In genomic region chr14:68986225-68986624, GRCh38 we compare ENCODE assay signal across 31 cellular contexts.
"Had no signal": no experiment of that assay in that cellular context is flagged by ENCODE, and none has a peak within 500 bp of the region (broad histone marks: within the 10 kb centered on the region; RNA-seq: fewer than 3 reads in every experiment).

No MANE protein-coding gene starts in this region.

- H3K4me1 ChIP-seq: Peyer's patch had no signal

- H3K27ac Mint-ChIP-seq: activated CD4-positive, alpha-beta T cell treated with anti-CD3 and anti-CD28 coated beads, Interleukin-2, amount 10 ng/mL, durations not matched to agents 7 days and 5 days; activated naive CD8-positive, alpha-beta T cell treated with anti-CD3 and anti-CD28 coated beads, Interleukin-2, amount 10 ng/mL, durations not matched to agents 7 days and 5 days had no signal

- H3K36me3 Mint-ChIP-seq: brain had no signal

- H3K9me3 ChIP-seq: Peyer's patch, SJSA1, SK-N-SH had no signal

- DNase-seq: activated CD4-positive, alpha-beta T cell treated with anti-CD3 and anti-CD28 coated beads for 1 hour; activated CD4-positive, alpha-beta T cell treated with anti-CD3 and anti-CD28 coated beads, Interleukin-2, amount 10 ng/mL, durations not matched to agents 7 days and 5 days; activated CD4-positive, CD25-positive, alpha-beta regulatory T cell; activated CD8-positive, alpha-beta memory T cell treated with anti-CD3 and anti-CD28 coated beads for 24 hours; activated CD8-positive, alpha-beta memory T cell treated with anti-CD3 and anti-CD28 coated beads, Interleukin-2, amount 50 U/mL, for 48 hours; activated effector memory CD4-positive, alpha-beta T cell treated with Interleukin-2 at 50 U/mL for 16 hours; activated naive CD8-positive, alpha-beta T cell treated with anti-CD3 and anti-CD28 coated beads, Interleukin-2, amount 10 ng/mL, durations not matched to agents 7 days and 5 days; activated T-cell treated with anti-CD3 and anti-CD28 coated beads, Interleukin-2, amount 50 U/mL, for 48 hours; cerebellar nuclear complex; Karpas-422; KBM-7; NCI-H1048; NCI-H1105 treated with DMSO at 0.1 percent for 48 hours; NCI-H1436 treated with DMSO at 0.1 percent for 48 hours; NCI-H1694 treated with DMSO at 0.1 percent for 48 hours; NCI-H2029; NCI-H446; NCI-H510A treated with DMSO at 0.1 percent for 48 hours; NCI-H748 treated with DMSO at 0.1 percent for 48 hours; NK-92 treated with Interleukin-12 subunit alpha and Interleukin-12 subunit beta, amount 100 ng/mL, for 24 hours; PC-3; Peyer's patch; RPMI8226; SHP77 treated with DMSO at 0.1 percent for 48 hours; SK-N-SH; T-helper 9 cell had no signal

- H3K4me3 Mint-ChIP-seq: activated CD4-positive, alpha-beta T cell treated with anti-CD3 and anti-CD28 coated beads, Interleukin-2, amount 10 ng/mL, durations not matched to agents 7 days and 5 days; activated CD8-positive, alpha-beta memory T cell treated with anti-CD3 and anti-CD28 coated beads, Interleukin-2, amount 10 ng/mL, durations not matched to agents 7 days and 5 days; activated naive CD8-positive, alpha-beta T cell treated with anti-CD3 and anti-CD28 coated beads, Interleukin-2, amount 10 ng/mL, durations not matched to agents 7 days and 5 days had no signal

- H3K4me3 ChIP-seq: Peyer's patch, SJSA1 had no signal

- H3K27me3 ChIP-seq: Peyer's patch, SJSA1 had no signal

- H3K4me2 ChIP-seq: SK-N-SH had no signal

- H3K27ac ChIP-seq: Peyer's patch, SJSA1, VCaP had no signal

- H3K9me3 Mint-ChIP-seq: activated CD4-positive, alpha-beta T cell treated with anti-CD3 and anti-CD28 coated beads, Interleukin-2, amount 10 ng/mL, durations not matched to agents 7 days and 5 days; activated naive CD8-positive, alpha-beta T cell treated with anti-CD3 and anti-CD28 coated beads, Interleukin-2, amount 10 ng/mL, durations not matched to agents 7 days and 5 days had no signal

- H3K9ac ChIP-seq: SK-N-SH had no signal

- H3K36me3 ChIP-seq: Peyer's patch, SJSA1 had no signal

- FAIRE-seq: bronchial epithelial cell had no signal
